ENCODE assay signal across 18 cellular contexts in genomic region chr9:136180586-136180985, GRCh38.
"Had no signal": no experiment of that assay in that cellular context is flagged by ENCODE, and none has a peak within 500 bp of the region (broad histone marks: within the 10 kb centered on the region; RNA-seq: fewer than 3 reads in every experiment).

No MANE protein-coding gene starts in this region.

- ATAC-seq: SK-N-SH treated with all-trans-retinoic acid at 6 μM for 48 hours had no signal

- DNase-seq: KBM-7, MV-4-11, NCI-H1048, NCI-H1105, NCI-H1417, NCI-H1436 treated with DMSO at 0.1 percent for 48 hours, NCI-H1694, NCI-H187 treated with DMSO at 0.1 percent for 48 hours, NCI-H2029 treated with DMSO at 0.1 percent for 48 hours, NCI-H2171 treated with DMSO at 0.1 percent for 48 hours, NCI-H2227 treated with DMSO at 0.1 percent for 48 hours, NCI-H524 treated with DMSO at 0.1 percent for 48 hours, NCI-H69, NCI-H774, RPMI8226, SHP77, T-helper 1 cell had no signal
